In the genomic region with DNA sequence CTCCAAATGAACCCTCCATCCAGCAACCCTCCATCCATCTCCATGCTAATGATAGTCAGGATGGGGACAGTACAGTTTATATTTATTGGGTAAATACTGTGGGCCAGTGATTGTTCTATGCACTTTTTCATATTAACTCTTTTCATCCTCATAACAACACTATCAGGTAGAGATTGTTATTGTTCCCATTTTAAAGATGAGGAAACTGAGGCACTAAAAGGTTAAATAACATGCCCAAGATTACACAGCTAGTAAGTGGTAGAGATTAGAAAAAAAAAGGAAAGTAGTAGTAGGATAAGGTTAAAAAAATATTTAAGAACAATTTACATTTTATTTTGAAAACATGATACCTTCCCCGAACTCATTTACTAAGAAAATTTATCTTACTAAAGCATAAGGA, we compare ENCODE assay signal across 33 cellular contexts. TPM values are rescaled to one million over a fixed set of nuclear protein-coding genes. Genes with fewer than 3 reads are reported as not detected.
"Had no signal": no experiment of that assay in that cellular context is flagged by ENCODE, and none has a peak within 500 bp of the region (broad histone marks: within the 10 kb centered on the region; RNA-seq: fewer than 3 reads in every experiment).

No MANE protein-coding gene starts in this region.

- H3K27me3 Mint-ChIP-seq: naive thymus-derived CD8-positive, alpha-beta T cell; natural killer cell treated with Interleukin-12 subunit alpha and Interleukin-12 subunit beta and Interleukin-15 and Interleukin-18, amount 100 ng/mL, for 72 hours; stimulated activated memory B cell treated with anti-CD40 and anti-IgM and Interleukin-4, amounts not matched to agents 10 μg/mL and 1 μg/mL and 100 μg/mL, for 72 hours; stimulated activated naive CD8-positive, alpha-beta T cell treated with anti-CD3 and anti-CD28 coated beads, Interleukin-15, amount 100 ng/mL, for 72 hours; type B pancreatic cell had no signal

- H3K27me3 ChIP-seq: neutrophil, pancreas, spleen, suprapubic skin, testis, tibial artery, transverse colon, upper lobe of right lung, uterus had no signal

- H3K27ac ChIP-seq: neutrophil, pancreas, prostate gland, skin epidermis, spleen, suprapubic skin, testis, tibial artery, upper lobe of right lung, uterus had no signal

- FAIRE-seq: pancreas had no signal

- H3K36me3 ChIP-seq: neutrophil, pancreas, prostate gland, spleen, suprapubic skin, tibial artery, transverse colon, upper lobe of right lung, uterus had no signal

- DNase-seq: naive thymus-derived CD8-positive, alpha-beta T cell; nephron progenitor cell; nucleus accumbens; pancreas; right cardiac atrium; spleen; stimulated activated CD4-positive, alpha-beta T cell treated with anti-CD3 and anti-CD28 coated beads, Interleukin-12 subunit alpha, Interleukin-12 subunit beta, amount 100 ng/mL, for 4 hours; stimulated activated CD4-positive, alpha-beta T cell treated with anti-CD3 and anti-CD28 coated beads, Interleukin-1b, Interleukin-23, amount 100 ng/mL, for 48 hours; stimulated activated CD4-positive, alpha-beta T cell treated with anti-CD3 and anti-CD28 coated beads, Interleukin-4, amount 100 ng/mL, for 1 hour; stimulated activated CD4-positive, alpha-beta T cell treated with anti-CD3 and anti-CD28 coated beads, Interleukin-4, amount 100 ng/mL, for 4 hours; stimulated activated CD8-positive, alpha-beta memory T cell treated with anti-CD3 and anti-CD28 coated beads, Interleukin-4, amount 100 ng/mL, for 48 hours; stimulated activated naive CD4-positive, alpha-beta T cell; stimulated activated naive CD8-positive, alpha-beta T cell treated with anti-CD3 and anti-CD28 coated beads, Interleukin-15, amount 100 ng/mL, for 72 hours; stimulated activated naive CD8-positive, alpha-beta T cell treated with anti-CD3 and anti-CD28 coated beads, Interleukin-15, Interleukin-2, amounts not matched to agents 100 U/mL and 50 U/mL, for 24 hours; substantia nigra; testis; tibial artery; transverse colon; upper lobe of right lung; uterus had no signal

- H3K9me3 Mint-ChIP-seq: naive thymus-derived CD8-positive, alpha-beta T cell; natural killer cell treated with Interleukin-12 subunit alpha and Interleukin-12 subunit beta and Interleukin-15 and Interleukin-18, amount 100 ng/mL, for 72 hours; nephron progenitor cell; neural crest cell; stimulated activated memory B cell treated with anti-CD40 and anti-IgM and Interleukin-4, amounts not matched to agents 10 μg/mL and 1 μg/mL and 100 μg/mL, for 72 hours; stimulated activated naive CD8-positive, alpha-beta T cell treated with anti-CD3 and anti-CD28 coated beads, Interleukin-15, amount 100 ng/mL, for 72 hours; type B pancreatic cell had no signal

- H3K4me1 ChIP-seq: prostate gland, testis, tibial artery, uterus had no signal

- ATAC-seq: naive thymus-derived CD8-positive, alpha-beta T cell; natural killer cell treated with Interleukin-12 subunit alpha and Interleukin-12 subunit beta and Interleukin-15 and Interleukin-18, amount 100 ng/mL, for 72 hours; pancreas; right cardiac atrium; sciatic nerve; stimulated activated memory B cell treated with anti-CD40 and anti-IgM and Interleukin-4, amounts not matched to agents 10 μg/mL and 1 μg/mL and 100 μg/mL, for 72 hours; stimulated activated naive CD8-positive, alpha-beta T cell treated with anti-CD3 and anti-CD28 coated beads, Interleukin-15, amount 100 ng/mL, for 72 hours; stimulated activated naive CD8-positive, alpha-beta T cell treated with anti-CD3 and anti-CD28 coated beads, Interleukin-15, Interleukin-2, amounts not matched to agents 100 U/mL and 50 U/mL, for 24 hours; upper lobe of right lung had no signal

- H3K36me3 Mint-ChIP-seq: natural killer cell treated with Interleukin-12 subunit alpha and Interleukin-12 subunit beta and Interleukin-15 and Interleukin-18, amount 100 ng/mL, for 72 hours; stimulated activated memory B cell treated with anti-CD40 and anti-IgM and Interleukin-4, amounts not matched to agents 10 μg/mL and 1 μg/mL and 100 μg/mL, for 72 hours had no signal

- H3K4me2 ChIP-seq: smooth muscle cell had no signal

- H3K4me3 Mint-ChIP-seq: naive thymus-derived CD8-positive, alpha-beta T cell; natural killer cell treated with Interleukin-12 subunit alpha and Interleukin-12 subunit beta and Interleukin-15 and Interleukin-18, amount 100 ng/mL, for 72 hours; nephron progenitor cell; neural crest cell; stimulated activated memory B cell treated with anti-CD40 and anti-IgM and Interleukin-4, amounts not matched to agents 10 μg/mL and 1 μg/mL and 100 μg/mL, for 72 hours; stimulated activated naive CD8-positive, alpha-beta T cell treated with anti-CD3 and anti-CD28 coated beads, Interleukin-15, amount 100 ng/mL, for 72 hours; type B pancreatic cell had no signal

- H3K9me3 ChIP-seq: neutrophil, pancreas, prostate gland, spleen, suprapubic skin, testis, tibial artery, transverse colon, upper lobe of right lung, uterus had no signal

- H3K4me3 ChIP-seq: pancreas, prostate gland, skin epidermis, smooth muscle cell, spleen, suprapubic skin, testis, tibial artery, transverse colon, upper lobe of right lung, uterus had no signal

- H3K27ac Mint-ChIP-seq: natural killer cell treated with Interleukin-12 subunit alpha and Interleukin-12 subunit beta and Interleukin-15 and Interleukin-18, amount 100 ng/mL, for 72 hours; nephron progenitor cell; stimulated activated memory B cell treated with anti-CD40 and anti-IgM and Interleukin-4, amounts not matched to agents 10 μg/mL and 1 μg/mL and 100 μg/mL, for 72 hours; stimulated activated naive CD8-positive, alpha-beta T cell treated with anti-CD3 and anti-CD28 coated beads, Interleukin-15, amount 100 ng/mL, for 72 hours had no signal

RNA-seq across cellular contexts. Expression of a gene that starts 43.4 kb away (rescaled TPM):
- total RNA-seq: osteocyte, posterior vena cava had no signal

RNA-seq across cellular contexts. Expression of a gene that starts 45.3 kb away (rescaled TPM):
- total RNA-seq: pulmonary artery endothelial cell had no signal
